In the genomic region with DNA sequence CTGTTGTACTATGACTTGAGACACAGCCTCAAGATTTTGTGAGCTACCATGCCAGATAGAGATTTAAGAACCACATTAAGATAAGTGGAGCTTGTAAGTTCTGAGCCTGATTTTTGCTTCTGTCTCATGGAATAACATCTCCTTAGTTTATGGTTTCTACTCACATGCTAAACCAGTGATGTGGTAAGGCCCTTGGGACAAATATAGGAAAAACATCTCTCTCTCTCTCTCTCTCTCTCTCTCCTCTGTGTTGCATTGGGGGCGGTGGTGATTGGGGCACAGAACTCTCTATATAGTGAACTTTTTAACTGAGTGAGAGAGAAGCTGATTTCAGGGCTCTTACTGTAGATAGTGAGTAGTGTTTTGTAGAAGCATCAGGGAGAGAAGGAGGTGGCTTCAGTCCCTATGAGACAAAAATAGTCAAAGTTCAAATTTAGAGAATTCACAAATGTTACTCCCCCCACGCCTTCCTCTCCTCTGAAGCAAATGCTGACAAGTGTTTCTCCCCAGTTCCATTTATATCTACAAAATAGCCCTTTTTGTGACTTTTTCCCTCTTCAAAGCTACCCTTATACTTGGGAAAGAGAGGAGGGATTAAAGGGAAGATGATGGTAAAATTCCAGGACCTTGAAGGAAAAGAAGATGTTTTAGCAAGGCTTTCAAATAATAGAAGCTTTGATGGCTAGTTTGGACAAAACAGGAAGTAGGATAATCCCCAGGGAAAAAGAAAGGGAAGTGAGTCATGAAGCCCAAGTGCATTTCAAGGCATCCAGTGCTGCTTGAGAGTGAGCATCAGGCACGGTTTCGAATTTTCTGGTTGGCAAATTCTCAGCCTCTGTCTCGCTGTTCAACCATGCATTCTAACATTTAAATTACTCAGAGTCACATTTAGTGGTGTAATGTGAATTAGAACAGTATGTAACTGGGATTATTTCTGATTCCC, we compare ENCODE assay signal across 10 cellular contexts.
DNase-seq lines count a peak whose midpoint lies in the region; ATAC-seq, FAIRE-seq and TF ChIP-seq lines count a peak whose summit lies in the region.
"Had no signal": no experiment of that assay in that cellular context is flagged by ENCODE, and none has a peak within 500 bp of the region (broad histone marks: within the 10 kb centered on the region; RNA-seq: fewer than 3 reads in every experiment).

No MANE protein-coding gene starts in this region.

- H3K4me1 ChIP-seq in DOHH2 (ENCODE audit: control insufficient read depth, low read length) (peaks cover 20% of the 10 kb centered on the region), mammary epithelial cell (ENCODE audit: insufficient read depth, low read length) (peaks cover 6% of the 10 kb centered on the region), pancreas (no peaks in the 10 kb centered on the region), body of pancreas (no peaks in the 10 kb centered on the region)

- peak overlapping the region; percentile 49 for H3K4me3 ChIP-seq in DOHH2 (ENCODE audit: low read length)
- H3K4me3 ChIP-seq in mammary epithelial cell (replicated peaks in 1 of 3; ENCODE audit: insufficient read depth in 1 of 3, low read depth in 2 of 3, low read length in 3 of 3), result no peak overlapping the region
- H3K4me3 ChIP-seq in pancreas, result no peak overlapping the region
- no peak overlapping the region for H3K4me3 ChIP-seq in body of pancreas

- TF ChIP-seq POLR2A in body of pancreas (IDR thresholded peaks at IDR 0.05), result no peak

- intact Hi-C loops in mammary epithelial cell (cut with micrococcal nuclease), result no loop called here
- intact Hi-C loops in pancreas (cut with DNase I), result no loop called here
- intact Hi-C loops in body of pancreas (cut with DNase I), result no loop called here

- H3K4me3 Mint-ChIP-seq in nephron, result no peak overlapping the region

- peak; percentile 9 for DNase-seq in HTR-8/SVneo (ENCODE audit: insufficient read length, low spot score)
- DNase-seq in mammary epithelial cell, result peak; percentile 31
- DNase-seq in NCI-H510A (lab: John Stamatoyannopoulos, UW), result no peak
- no peak for DNase-seq in activated CD4-positive, alpha-beta T cell treated with anti-CD3 and anti-CD28 coated beads, Interleukin-2, amount 50 U/mL, for 1 hour
- no peak for DNase-seq in pancreas
- no peak for DNase-seq in body of pancreas
- DNase-seq: hippocampal formation, NCI-H82 had no signal

- H3K27ac Mint-ChIP-seq in nephron, result peak overlapping the region in 2 of 3 experiments; percentile 2 to 10

- H3K4me1 Mint-ChIP-seq in nephron, result peaks cover 4% of the 10 kb centered on the region

- H3K27ac ChIP-seq in DOHH2 (ENCODE audit: low read depth, low read length) (peak overlapping the region; percentile 40; the same call in 1 of the 2 replicates), mammary epithelial cell (ENCODE audit: insufficient read depth, low read depth, low read length) (no peak overlapping the region), pancreas (no peak overlapping the region), body of pancreas (no peak overlapping the region)

- H3K36me3 Mint-ChIP-seq in nephron (ENCODE audit: low read depth), result no peaks in the 10 kb centered on the region

- FAIRE-seq in HTR-8/SVneo (lab: Jason Lieb, UNC) (no peak), pancreas (lab: Jason Lieb, UNC) (no peak)

- H3K9me3 ChIP-seq in DOHH2 (ENCODE audit: control insufficient read depth, insufficient read depth, low read length) (no peaks in the 10 kb centered on the region), mammary epithelial cell (replicated peaks; ENCODE audit: insufficient read depth, low read length) (no peaks in the 10 kb centered on the region), pancreas (no peaks in the 10 kb centered on the region), body of pancreas (no peaks in the 10 kb centered on the region)

- H3K4me2 ChIP-seq in DOHH2 (ENCODE audit: low read length) (peak overlapping the region; percentile 53), mammary epithelial cell (ENCODE audit: insufficient read depth, low read depth, low read length) (peak overlapping the region; percentile 5)

- no TSS peak for BruUV-seq in mammary epithelial cell (replicated peaks; lab: Mats Ljungman, UMichigan)

- H2AFZ ChIP-seq in mammary epithelial cell (ENCODE audit: low read depth, low read length), result peak overlapping the region; percentile 64

- dilution Hi-C loops in mammary epithelial cell (cut with HindIII; ENCODE audit: low sequenced_read_pairs), result no loop called here

- H3K27me3 ChIP-seq in DOHH2 (ENCODE audit: control insufficient read depth, low read length) (no peaks in the 10 kb centered on the region), mammary epithelial cell (ENCODE audit: insufficient read depth, low read length) (no peaks in the 10 kb centered on the region), pancreas (no peaks in the 10 kb centered on the region), body of pancreas (no peaks in the 10 kb centered on the region)

- TF ChIP-seq CTCF in DOHH2 (IDR thresholded peaks at IDR 0.05; ENCODE audit: low read depth, low read length, poor library complexity, severe bottlenecking) (no peak), mammary epithelial cell (conservative IDR thresholded peaks at IDR 0.05 in 1 of 2, IDR thresholded peaks at IDR 0.05 in 1 of 2; ENCODE audit: extremely low read depth in 1 of 2, insufficient read depth in 1 of 2, low read depth in 1 of 2, low read length in 2 of 2) (no peak), nephron (IDR thresholded peaks at IDR 0.05; ENCODE audit: unreplicated experiment in 3 of 3) (no peak), pancreas (IDR thresholded peaks at IDR 0.05) (no peak), body of pancreas (IDR thresholded peaks at IDR 0.05) (no peak)

- CTCF ChIA-PET in mammary epithelial cell (lab: Charles Lee; ENCODE audit: low non-redundant PET), result no interaction called here

- H3K36me3 ChIP-seq in DOHH2 (ENCODE audit: control insufficient read depth, low read length) (no peaks in the 10 kb centered on the region), mammary epithelial cell (ENCODE audit: insufficient read depth, low read length) (no peaks in the 10 kb centered on the region), pancreas (no peaks in the 10 kb centered on the region), body of pancreas (replicated peaks in 1 of 2; ENCODE audit: insufficient read depth in 1 of 2, low read depth in 2 of 2) (no peaks in the 10 kb centered on the region)

- H3K9ac ChIP-seq in mammary epithelial cell (ENCODE audit: insufficient read depth, low read length), result no peak overlapping the region

- H3K79me2 ChIP-seq in DOHH2 (ENCODE audit: control insufficient read depth, low read length), result no peaks in the 10 kb centered on the region
- no peaks in the 10 kb centered on the region for H3K79me2 ChIP-seq in mammary epithelial cell (ENCODE audit: insufficient read depth, low read length)

- ATAC-seq in pancreas (no peak), body of pancreas (no peak)

- in situ Hi-C loops in mammary epithelial cell (cut with MboI; ENCODE audit: low sequenced_read_pairs in 2 of 2), result no loop called here

- H3K9me3 Mint-ChIP-seq in nephron, result no peaks in the 10 kb centered on the region

- no peaks in the 10 kb centered on the region for H3K9me2 ChIP-seq in DOHH2 (replicated peaks; ENCODE audit: control insufficient read depth, low read length)

- H3K27me3 Mint-ChIP-seq in nephron (ENCODE audit: low read depth), result no peaks in the 10 kb centered on the region

- H3F3A ChIP-seq in DOHH2 (ENCODE audit: control insufficient read depth, insufficient read depth), result no peaks in the 10 kb centered on the region

- H4K20me1 ChIP-seq in DOHH2 (ENCODE audit: control insufficient read depth, insufficient read depth, low read depth, low read length) (no peaks in the 10 kb centered on the region), mammary epithelial cell (ENCODE audit: insufficient read depth, low read length) (no peaks in the 10 kb centered on the region)

- 69% methylated on average over 5 of the region's 5 CpGs for WGBS in mammary epithelial cell (ENCODE audit: low coverage, missing lambda C conversion rate)
- 68 to 84% methylated on average over 5 of the region's 5 CpGs for WGBS in pancreas, 2 donors
- WGBS in body of pancreas, 2 donors, result 80 to 82% methylated on average over 5 of the region's 5 CpGs

Comparison
In these comparisons a context has a peak if more than half of its experiments do, and no peak if none do; other contexts are left out.
1. DNase-seq: peak in HTR-8/SVneo (single experiment) and mammary epithelial cell (single experiment); none in NCI-H510A (single experiment), activated CD4-positive, alpha-beta T cell treated with anti-CD3 and anti-CD28 coated beads, Interleukin-2, amount 50 U/mL, for 1 hour (single experiment), pancreas (0 of 6) and body of pancreas (0 of 4).